In genomic region chr9:18922161-18922910, GRCh38 we compare ENCODE assay signal across 15 cellular contexts.
"Had no signal": no experiment of that assay in that cellular context is flagged by ENCODE, and none has a peak within 500 bp of the region (broad histone marks: within the 10 kb centered on the region; RNA-seq: fewer than 3 reads in every experiment).

No MANE protein-coding gene starts in this region.

- H3K4me3 ChIP-seq: cardiac muscle cell, esophagus squamous epithelium, tibial artery had no signal

- H3K9me3 ChIP-seq: esophagus squamous epithelium, tibial artery had no signal

- H3K27ac ChIP-seq: cardiac muscle cell, esophagus squamous epithelium had no signal

- ATAC-seq: activated CD4-positive, CD25-positive, alpha-beta regulatory T cell treated with anti-CD3 and anti-CD28 coated beads, Interleukin-2, amount 50 U/mL, for 24 hours; natural killer cell had no signal

- H3K27me3 ChIP-seq: cardiac muscle cell, esophagus squamous epithelium, tibial artery had no signal

- DNase-seq: activated CD4-positive, alpha-beta T cell treated with anti-CD3 and anti-CD28 coated beads, Interleukin-2, amount 50 U/mL, for 4 hours; amniotic stem cell; dermis blood vessel endothelial cell; effector memory CD4-positive, alpha-beta T cell; esophagus squamous epithelium; mesendoderm; natural killer cell; posterior cingulate gyrus; stimulated activated CD4-positive, alpha-beta T cell treated with anti-CD3 and anti-CD28 coated beads, Interleukin-12 subunit alpha, Interleukin-12 subunit beta, amount 100 ng/mL, for 4 hours; stimulated activated CD4-positive, alpha-beta T cell treated with anti-CD3 and anti-CD28 coated beads, Interleukin-1b, Interleukin-23, amount 100 ng/mL, for 48 hours; stimulated activated CD8-positive, alpha-beta memory T cell treated with anti-CD3 and anti-CD28 coated beads, Interleukin-4, amount 100 ng/mL, for 48 hours; stimulated activated naive CD4-positive, alpha-beta T cell treated with Interleukin-2 at 50 U/mL for 16 hours; tibial artery had no signal

- H3K36me3 ChIP-seq: cardiac muscle cell, esophagus squamous epithelium, tibial artery had no signal
